16 cellular contexts compared by ENCODE assay signal in the genomic region with DNA sequence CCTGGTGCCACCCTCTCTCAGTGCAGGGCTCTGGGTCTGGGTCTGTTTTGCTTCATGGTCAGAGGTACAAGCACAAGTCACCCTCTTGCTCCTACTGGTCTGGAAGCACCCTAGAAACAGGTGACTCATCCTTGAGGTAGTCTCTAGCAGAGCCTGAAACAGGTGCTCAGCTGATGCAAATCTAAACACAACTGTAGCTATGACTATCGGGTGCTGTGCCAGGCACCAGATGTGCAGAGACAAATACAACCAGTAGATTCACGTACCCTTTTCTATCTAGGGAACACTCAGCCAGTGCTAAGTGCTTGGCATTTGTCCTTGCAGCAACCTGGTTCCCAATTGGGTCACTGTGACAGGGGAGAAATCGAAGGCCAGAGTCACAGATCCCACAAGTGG.
A peak's percentile ranks its signal among the peaks of the same experiment; 100 is the strongest.
DNase-seq lines count a peak whose midpoint lies in the region; ATAC-seq, FAIRE-seq and TF ChIP-seq lines count a peak whose summit lies in the region.
"Had no signal": no experiment of that assay in that cellular context is flagged by ENCODE, and none has a peak within 500 bp of the region (broad histone marks: within the 10 kb centered on the region; RNA-seq: fewer than 3 reads in every experiment).

No MANE protein-coding gene starts in this region.

- no peaks in the 10 kb centered on the region for H3K36me3 Mint-ChIP-seq in neural progenitor cell
- H3K36me3 Mint-ChIP-seq: activated naive CD8-positive, alpha-beta T cell had no signal

- H3K4me3 Mint-ChIP-seq in neural progenitor cell, result no peak overlapping the region
- H3K4me3 Mint-ChIP-seq: activated CD8-positive, alpha-beta T cell treated with anti-CD3 and anti-CD28 coated beads for 36 hours; activated naive CD8-positive, alpha-beta T cell; HFFc6; T-helper 1 cell treated with Interleukin-12 subunit alpha and Interleukin-12 subunit beta and Interleukin-4 antibody, amounts not matched to agents 30 μg/mL and 1 μg/mL, for 36 hours had no signal

- no peak for TF ChIP-seq RAD21 in Ishikawa (IDR thresholded peaks at IDR 0.05; ENCODE audit: low read depth)

- peaks cover 11% of the 10 kb centered on the region for H3K4me1 Mint-ChIP-seq in neural progenitor cell

- no peaks in the 10 kb centered on the region for H4K20me1 ChIP-seq in neural progenitor cell (ENCODE audit: low read depth)

- no peak overlapping the region for H2AFZ ChIP-seq in neural progenitor cell (replicated peaks)

- H3K4me3 ChIP-seq in neural progenitor cell, result no peak overlapping the region
- H3K4me3 ChIP-seq: colonic mucosa had no signal

- H3F3A ChIP-seq in neural progenitor cell (ENCODE audit: low read depth), result no peaks in the 10 kb centered on the region

- H3K9ac ChIP-seq in neural progenitor cell, result no peak overlapping the region

- H3K27ac ChIP-seq in neural progenitor cell, result no peak overlapping the region
- H3K27ac ChIP-seq: colonic mucosa had no signal

- H3K27me3 Mint-ChIP-seq in neural progenitor cell (ENCODE audit: insufficient read depth, low read depth), result peaks cover 10% of the 10 kb centered on the region

- H3K36me3 ChIP-seq in neural progenitor cell, result no peaks in the 10 kb centered on the region
- H3K36me3 ChIP-seq: colonic mucosa had no signal

- no peaks in the 10 kb centered on the region for H3K27me3 ChIP-seq in neural progenitor cell
- H3K27me3 ChIP-seq: colonic mucosa had no signal

- H3K4me1 ChIP-seq in neural progenitor cell, result no peaks in the 10 kb centered on the region
- H3K4me1 ChIP-seq: colonic mucosa had no signal

- H3K4me2 ChIP-seq in neural progenitor cell, result no peak overlapping the region

- TF ChIP-seq CTCF in neural progenitor cell (IDR thresholded peaks at IDR 0.05), result no peak

- no peaks in the 10 kb centered on the region for H3K9me3 Mint-ChIP-seq in neural progenitor cell
- H3K9me3 Mint-ChIP-seq: activated CD8-positive, alpha-beta T cell treated with anti-CD3 and anti-CD28 coated beads for 36 hours; T-helper 1 cell treated with Interleukin-12 subunit alpha and Interleukin-12 subunit beta and Interleukin-4 antibody, amounts not matched to agents 30 μg/mL and 1 μg/mL, for 36 hours had no signal

- peak; percentile 82 for ATAC-seq in GM18511 (IDR thresholded peaks at IDR 0.05; ENCODE audit: unreplicated experiment)
- ATAC-seq: activated CD8-positive, alpha-beta T cell treated with anti-CD3 and anti-CD28 coated beads for 36 hours had no signal

- no peak for TF ChIP-seq EP300 in Ishikawa (IDR thresholded peaks at IDR 0.05; ENCODE audit: borderline replicate concordance)

- DNase-seq in H4 (ENCODE audit: low spot score) (peak; percentile 6), kidney tubule cell (ENCODE audit: low spot score) (peak; percentile 86), RKO (ENCODE audit: low spot score) (no peak), neural progenitor cell (ENCODE audit: low spot score) (no peak), CD1c-positive myeloid dendritic cell (ENCODE audit: extremely low spot score) (no peak), GM19239 (ENCODE audit: insufficient read length, low spot score) (no peak)
- DNase-seq: activated CD8-positive, alpha-beta T cell treated with anti-CD3 and anti-CD28 coated beads for 36 hours; C1 segment of cervical spinal cord; colonic mucosa; GF-D8; HFFc6; occipital lobe had no signal

- no peak for FAIRE-seq in GM19239 (lab: Jason Lieb, UNC)

- H3K27ac Mint-ChIP-seq in neural progenitor cell, result no peak overlapping the region
- H3K27ac Mint-ChIP-seq: activated CD8-positive, alpha-beta T cell treated with anti-CD3 and anti-CD28 coated beads for 36 hours; activated naive CD8-positive, alpha-beta T cell; HFFc6; T-helper 1 cell treated with Interleukin-12 subunit alpha and Interleukin-12 subunit beta and Interleukin-4 antibody, amounts not matched to agents 30 μg/mL and 1 μg/mL, for 36 hours had no signal

- H3K79me2 ChIP-seq in neural progenitor cell (ENCODE audit: low read depth), result no peaks in the 10 kb centered on the region

- no peaks in the 10 kb centered on the region for H3K9me3 ChIP-seq in neural progenitor cell (ENCODE audit: low read depth)
- H3K9me3 ChIP-seq: colonic mucosa had no signal

TF ChIP-seq in Ishikawa, 13 proteins besides CTCF, POLR2A, EP300 and RAD21:
- TF ChIP-seq CREB1 (IDR thresholded peaks at IDR 0.05; ENCODE audit: low read depth), result 0 out of 2 replicates have a peak, but pooled peaks have one; percentile 30
- TF ChIP-seq, protein P1, sequence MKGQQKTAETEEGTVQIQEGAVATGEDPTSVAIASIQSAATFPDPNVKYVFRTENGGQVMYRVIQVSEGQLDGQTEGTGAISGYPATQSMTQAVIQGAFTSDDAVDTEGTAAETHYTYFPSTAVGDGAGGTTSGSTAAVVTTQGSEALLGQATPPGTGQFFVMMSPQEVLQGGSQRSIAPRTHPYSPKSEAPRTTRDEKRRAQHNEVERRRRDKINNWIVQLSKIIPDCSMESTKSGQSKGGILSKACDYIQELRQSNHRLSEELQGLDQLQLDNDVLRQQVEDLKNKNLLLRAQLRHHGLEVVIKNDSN (IDR thresholded peaks at IDR 0.05), result no peak
- TF ChIP-seq, protein P2, sequence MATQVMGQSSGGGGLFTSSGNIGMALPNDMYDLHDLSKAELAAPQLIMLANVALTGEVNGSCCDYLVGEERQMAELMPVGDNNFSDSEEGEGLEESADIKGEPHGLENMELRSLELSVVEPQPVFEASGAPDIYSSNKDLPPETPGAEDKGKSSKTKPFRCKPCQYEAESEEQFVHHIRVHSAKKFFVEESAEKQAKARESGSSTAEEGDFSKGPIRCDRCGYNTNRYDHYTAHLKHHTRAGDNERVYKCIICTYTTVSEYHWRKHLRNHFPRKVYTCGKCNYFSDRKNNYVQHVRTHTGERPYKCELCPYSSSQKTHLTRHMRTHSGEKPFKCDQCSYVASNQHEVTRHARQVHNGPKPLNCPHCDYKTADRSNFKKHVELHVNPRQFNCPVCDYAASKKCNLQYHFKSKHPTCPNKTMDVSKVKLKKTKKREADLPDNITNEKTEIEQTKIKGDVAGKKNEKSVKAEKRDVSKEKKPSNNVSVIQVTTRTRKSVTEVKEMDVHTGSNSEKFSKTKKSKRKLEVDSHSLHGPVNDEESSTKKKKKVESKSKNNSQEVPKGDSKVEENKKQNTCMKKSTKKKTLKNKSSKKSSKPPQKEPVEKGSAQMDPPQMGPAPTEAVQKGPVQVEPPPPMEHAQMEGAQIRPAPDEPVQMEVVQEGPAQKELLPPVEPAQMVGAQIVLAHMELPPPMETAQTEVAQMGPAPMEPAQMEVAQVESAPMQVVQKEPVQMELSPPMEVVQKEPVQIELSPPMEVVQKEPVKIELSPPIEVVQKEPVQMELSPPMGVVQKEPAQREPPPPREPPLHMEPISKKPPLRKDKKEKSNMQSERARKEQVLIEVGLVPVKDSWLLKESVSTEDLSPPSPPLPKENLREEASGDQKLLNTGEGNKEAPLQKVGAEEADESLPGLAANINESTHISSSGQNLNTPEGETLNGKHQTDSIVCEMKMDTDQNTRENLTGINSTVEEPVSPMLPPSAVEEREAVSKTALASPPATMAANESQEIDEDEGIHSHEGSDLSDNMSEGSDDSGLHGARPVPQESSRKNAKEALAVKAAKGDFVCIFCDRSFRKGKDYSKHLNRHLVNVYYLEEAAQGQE (IDR thresholded peaks at IDR 0.05; ENCODE audit: low read depth), result no peak

Comparison
In these comparisons a context has a peak if more than half of its experiments do, and no peak if none do; other contexts are left out.
1. DNase-seq: peak in H4 (single experiment) and kidney tubule cell (single experiment); none in RKO (single experiment), neural progenitor cell (single experiment), CD1c-positive myeloid dendritic cell (single experiment) and GM19239 (single experiment).